In the genomic region with DNA sequence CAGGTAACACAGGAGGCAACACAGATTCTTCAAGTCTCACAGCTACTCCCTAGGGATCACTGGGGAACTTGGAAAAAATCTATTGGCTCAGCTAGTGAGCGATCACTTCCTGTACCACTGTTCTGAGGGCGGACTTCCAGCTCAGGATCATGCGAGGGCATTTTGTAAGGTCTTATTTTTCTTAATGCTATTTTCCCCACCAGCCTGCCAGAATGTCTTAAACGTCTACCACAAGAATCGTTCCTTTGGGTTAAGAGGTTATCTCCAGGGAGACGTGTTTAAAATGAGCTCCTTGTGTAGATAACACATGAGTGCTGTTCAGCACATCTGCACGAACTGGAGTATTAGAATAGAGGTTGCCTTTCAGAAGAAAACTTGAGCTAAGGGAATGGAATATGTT, we compare ENCODE assay signal across 27 cellular contexts.
DNase-seq lines count a peak whose midpoint lies in the region; TF ChIP-seq lines count a peak whose summit lies in the region.
"Had no signal": no experiment of that assay in that cellular context is flagged by ENCODE, and none has a peak within 500 bp of the region (broad histone marks: within the 10 kb centered on the region; RNA-seq: fewer than 3 reads in every experiment).

No MANE protein-coding gene starts in this region.

- TF ChIP-seq POLR2A in NB4 (IDR thresholded peaks at IDR 0.05; ENCODE audit: extremely low read depth, insufficient read length): no peak

- H3K4me3 ChIP-seq in NB4 (ENCODE audit: low read depth, low read length): no peak overlapping the region
- H3K4me3 ChIP-seq in ascending aorta: peak overlapping the region; percentile 7 to 34
- H3K4me3 ChIP-seq in fibroblast of villous mesenchyme (ENCODE audit: low read depth, low read length): no peak overlapping the region
- H3K4me3 ChIP-seq in osteoblast (ENCODE audit: insufficient read depth, low read length): peak overlapping the region; percentile 20
- no peak overlapping the region for H3K4me3 ChIP-seq in dorsolateral prefrontal cortex
- H3K4me3 ChIP-seq in trophoblast cell (ENCODE audit: low read depth, low read length): no peak overlapping the region
- H3K4me3 ChIP-seq: heart right ventricle had no signal

- no peak overlapping the region for H2BK5ac ChIP-seq in trophoblast cell (ENCODE audit: low read depth, low read length, poor library complexity)

- H3K4me2 ChIP-seq in osteoblast (ENCODE audit: insufficient read depth, low read length) (peak overlapping the region; percentile 34), trophoblast cell (ENCODE audit: low read length) (no peak overlapping the region)

- no peaks in the 10 kb centered on the region for H3K79me1 ChIP-seq in trophoblast cell (ENCODE audit: low read length)

- H3K4ac ChIP-seq in trophoblast cell (ENCODE audit: low read depth, low read length): no peak overlapping the region

- no peak overlapping the region for H4K8ac ChIP-seq in trophoblast cell (ENCODE audit: low read depth, low read length)

- peak overlapping the region; percentile 71 for H2AFZ ChIP-seq in osteoblast (ENCODE audit: low read length)
- no peak overlapping the region for H2AFZ ChIP-seq in trophoblast cell (ENCODE audit: insufficient read depth, low read length, poor library complexity)

- no peak overlapping the region for H2AK5ac ChIP-seq in trophoblast cell (ENCODE audit: low read length)

- TF ChIP-seq CTCF in NB4 (IDR thresholded peaks at IDR 0.05; ENCODE audit: low read depth, low read length) (no peak), ascending aorta (IDR thresholded peaks at IDR 0.05) (no peak), fibroblast of villous mesenchyme (IDR thresholded peaks at IDR 0.05; ENCODE audit: insufficient read depth, low read depth, low read length) (no peak), osteoblast (IDR thresholded peaks at IDR 0.05; ENCODE audit: extremely low read depth, low read depth, low read length) (no peak), dorsolateral prefrontal cortex (IDR thresholded peaks at IDR 0.05 in 54 of 56, conservative IDR thresholded peaks at IDR 0.05 in 2 of 56; ENCODE audit: low read depth in 1 of 56, partially characterized antibody in 56 of 56) (no peak)

- no peak overlapping the region for H4K12ac ChIP-seq in trophoblast cell (ENCODE audit: low read depth, low read length)

- no peak overlapping the region for H3K9ac ChIP-seq in trophoblast cell (ENCODE audit: low read length)

- no peak overlapping the region for H2BK12ac ChIP-seq in trophoblast cell (ENCODE audit: low read length)

- H3K9me3 ChIP-seq in ascending aorta (no peaks in the 10 kb centered on the region), osteoblast (ENCODE audit: low read depth, low read length) (no peaks in the 10 kb centered on the region), trophoblast cell (ENCODE audit: insufficient read depth, low read depth, low read length) (no peaks in the 10 kb centered on the region)

- no peak overlapping the region for H4K91ac ChIP-seq in trophoblast cell (ENCODE audit: low read depth, low read length)

- H3K79me2 ChIP-seq in osteoblast (ENCODE audit: insufficient read depth, low read length) (no peaks in the 10 kb centered on the region), trophoblast cell (ENCODE audit: control insufficient read depth, insufficient read depth, low read length, poor library complexity) (no peaks in the 10 kb centered on the region)

- H3K36me3 ChIP-seq in ascending aorta (no peaks in the 10 kb centered on the region), osteoblast (ENCODE audit: insufficient read depth, low read length) (no peaks in the 10 kb centered on the region), trophoblast cell (ENCODE audit: control insufficient read depth in 1 of 2, insufficient read depth in 2 of 2, low read length in 2 of 2) (no peaks in the 10 kb centered on the region)
- H3K36me3 ChIP-seq: heart right ventricle had no signal

- intact Hi-C loops in ascending aorta (cut with DNase I) (loop anchor here (1.0 to 5.0 kb wide), 3 partner anchors 27 to 570 kb away; no protein-coding TSS in a partner anchor), dorsolateral prefrontal cortex (cut with DNase I) (no loop called here)

- H3K23ac ChIP-seq in trophoblast cell (ENCODE audit: low read length): no peak overlapping the region

- WGBS in trophoblast cell (ENCODE audit: extremely low coverage, insufficient coverage, insufficient read length): no CpG with 5 or more reads among the region's 7 CpGs

- H4K20me1 ChIP-seq in osteoblast (ENCODE audit: insufficient read depth, low read length): no peaks in the 10 kb centered on the region

- no peak overlapping the region for H2BK120ac ChIP-seq in trophoblast cell (ENCODE audit: insufficient read depth, low read length, poor library complexity)

- no peak overlapping the region for H3K18ac ChIP-seq in trophoblast cell (ENCODE audit: low read length)

- H3K27me3 ChIP-seq in ascending aorta (no peaks in the 10 kb centered on the region), osteoblast (ENCODE audit: insufficient read depth, low read length) (no peaks in the 10 kb centered on the region), dorsolateral prefrontal cortex (no peaks in the 10 kb centered on the region), trophoblast cell (ENCODE audit: insufficient read depth, low read length) (no peaks in the 10 kb centered on the region)
- H3K27me3 ChIP-seq: heart right ventricle had no signal

- DNase-seq in NB4 (ENCODE audit: low read depth): peak; percentile 24
- peak in 1 of 2 donors; percentile 85 for DNase-seq in ascending aorta (ENCODE audit: low spot score in 2 of 2)
- peak; percentile 5 for DNase-seq in fibroblast of villous mesenchyme (ENCODE audit: low read depth)
- no peak for DNase-seq in osteoblast (ENCODE audit: insufficient read length, low spot score, missing footprints)
- DNase-seq in NCI-H1105 treated with DMSO at 0.1 percent for 48 hours (lab: John Stamatoyannopoulos, UW): no peak
- no peak for DNase-seq in stimulated activated CD4-positive, alpha-beta T cell treated with anti-CD3 and anti-CD28 coated beads, Interleukin-4, amount 100 ng/mL, for 24 hours
- DNase-seq in dorsolateral prefrontal cortex: no peak
- no peak for DNase-seq in trophoblast cell
- DNase-seq: activated CD4-positive, alpha-beta T cell treated with anti-CD3 and anti-CD28 coated beads, Interleukin-2, amount 50 U/mL, for 48 hours; activated naive CD4-positive, alpha-beta T cell; activated T-cell treated with anti-CD3 and anti-CD28 coated beads, Interleukin-2, amount 50 U/mL, for 72 hours; C1 segment of cervical spinal cord; Caco-2; DMS79; effector CD4-positive, alpha-beta T cell; foreskin fibroblast; GDM1; heart right ventricle; kidney; midbrain; naive B cell; NCI-H1694 treated with DMSO at 0.1 percent for 48 hours; NCI-H2171; NCI-H526; SHP77; stimulated activated naive B cell treated with anti-CD40 and anti-IgM and Interleukin-4, amounts not matched to agents 10 μg/mL and 1 μg/mL and 100 μg/mL, for 72 hours; T-helper 2 cell had no signal

- peaks cover 0 to 29% of the 10 kb centered on the region in 2 donors for H3K4me1 ChIP-seq in ascending aorta
- H3K4me1 ChIP-seq in osteoblast (ENCODE audit: insufficient read depth, low read length): no peaks in the 10 kb centered on the region
- no peaks in the 10 kb centered on the region for H3K4me1 ChIP-seq in trophoblast cell (ENCODE audit: control insufficient read depth in 1 of 2, insufficient read depth in 2 of 2, low read length in 2 of 2)
- H3K4me1 ChIP-seq: heart right ventricle had no signal

- no peak overlapping the region for H3K14ac ChIP-seq in trophoblast cell (ENCODE audit: low read length)

- peak overlapping the region; percentile 63 to 86 for H3K27ac ChIP-seq in ascending aorta
- no peak overlapping the region for H3K27ac ChIP-seq in osteoblast (ENCODE audit: low read depth, low read length)
- H3K27ac ChIP-seq in dorsolateral prefrontal cortex: no peak overlapping the region
- H3K27ac ChIP-seq in trophoblast cell (ENCODE audit: low read depth, low read length): no peak overlapping the region
- H3K27ac ChIP-seq: heart right ventricle had no signal

Comparison
In these comparisons a context has a peak if more than half of its experiments do, and no peak if none do; other contexts are left out.
1. DNase-seq: peak in NB4 (single experiment) and fibroblast of villous mesenchyme (single experiment); none in osteoblast (single experiment), NCI-H1105 treated with DMSO at 0.1 percent for 48 hours (single experiment), stimulated activated CD4-positive, alpha-beta T cell treated with anti-CD3 and anti-CD28 coated beads, Interleukin-4, amount 100 ng/mL, for 24 hours (single experiment), dorsolateral prefrontal cortex (0 of 10) and trophoblast cell (0 of 2).
2. H3K4me3 ChIP-seq: peak in ascending aorta (2 of 2) and osteoblast (single experiment); none in NB4 (single experiment), fibroblast of villous mesenchyme (single experiment), dorsolateral prefrontal cortex (0 of 59) and trophoblast cell (single experiment).
3. H3K27ac ChIP-seq: peak in ascending aorta (2 of 2); none in osteoblast (single experiment), dorsolateral prefrontal cortex (0 of 59) and trophoblast cell (single experiment).